ENCODE assay signal across 8 cellular contexts in the genomic region with DNA sequence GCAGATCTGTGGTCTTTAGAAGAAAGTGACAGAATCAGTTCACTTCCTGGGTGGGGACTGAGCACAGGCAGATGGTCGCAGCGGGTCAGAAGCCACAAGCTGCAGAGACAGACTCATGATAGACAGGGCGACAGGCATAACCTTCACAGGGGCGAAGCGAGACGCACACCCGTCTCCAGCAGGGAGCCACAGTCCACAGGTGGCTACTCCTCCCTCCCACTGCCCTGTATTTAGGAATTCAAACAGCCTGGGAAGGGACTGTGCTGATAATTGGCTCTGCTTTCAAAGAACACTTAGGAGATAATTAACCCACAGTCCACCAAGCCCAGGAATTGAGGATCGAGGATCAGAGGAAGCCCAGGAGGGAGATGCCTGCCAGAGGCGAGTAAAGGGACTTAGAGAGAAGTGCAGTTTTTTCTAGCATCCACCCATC. TPM values are rescaled to one million over a fixed set of nuclear protein-coding genes. Genes with fewer than 3 reads are reported as not detected.
A peak's percentile ranks its signal among the peaks of the same experiment; 100 is the strongest.
DNase-seq lines count a peak whose midpoint lies in the region; ATAC-seq and TF ChIP-seq lines count a peak whose summit lies in the region.

No MANE protein-coding gene starts in this region.

- intact Hi-C loops in lower lobe of right lung (cut with DNase I): no loop called here
- intact Hi-C loops in aorta (cut with DNase I): no loop called here

- H3K27ac ChIP-seq in Karpas-422 (ENCODE audit: low read length) (no peak overlapping the region), lower lobe of right lung (peak overlapping the region; percentile 84), aorta (ENCODE audit: low read depth in 1 of 2, low read length in 2 of 2) (peak overlapping the region; percentile 87 to 91)

- no peaks in the 10 kb centered on the region for H4K20me1 ChIP-seq in Karpas-422 (ENCODE audit: insufficient read depth, low read depth, low read length)

- H3K79me2 ChIP-seq in Karpas-422 (ENCODE audit: low read length): no peaks in the 10 kb centered on the region

- H3K27me3 ChIP-seq in Karpas-422 (ENCODE audit: low read length): no peaks in the 10 kb centered on the region
- no peaks in the 10 kb centered on the region for H3K27me3 ChIP-seq in lower lobe of right lung (ENCODE audit: low read depth)
- no peaks in the 10 kb centered on the region for H3K27me3 ChIP-seq in aorta (ENCODE audit: control insufficient read depth in 1 of 2, insufficient read depth in 2 of 2, low read length in 1 of 2)

- H3K4me1 Mint-ChIP-seq in activated T-cell treated with anti-CD3 and anti-CD28 coated beads, Interleukin-2, amount 50 U/mL, for 24 hours (ENCODE audit: low read depth): peaks cover 24% of the 10 kb centered on the region

- peak overlapping the region; percentile 26 for H3K4me2 ChIP-seq in Karpas-422 (ENCODE audit: low read depth, low read length, poor library complexity, severe bottlenecking)

- H2AFZ ChIP-seq in Karpas-422 (ENCODE audit: low read length): no peak overlapping the region

- 42 to 44% methylated on average over 9 of the region's 9 CpGs for WGBS in aorta, 2 donors

- H3K4me3 Mint-ChIP-seq in activated T-cell treated with anti-CD3 and anti-CD28 coated beads, Interleukin-2, amount 50 U/mL, for 24 hours: peak overlapping the region; percentile 61

- H3K4me3 ChIP-seq in Karpas-422 (ENCODE audit: low read length): no peak overlapping the region
- peak overlapping the region; percentile 31 for H3K4me3 ChIP-seq in lower lobe of right lung
- no peak overlapping the region for H3K4me3 ChIP-seq in aorta (ENCODE audit: low read length in 2 of 2)

- TF ChIP-seq CTCF in lower lobe of right lung (IDR thresholded peaks at IDR 0.05): no peak

- DNase-seq in activated T-cell treated with anti-CD3 and anti-CD28 coated beads, Interleukin-2, amount 50 U/mL, for 1 hour: peak; percentile 47
- DNase-seq in activated T-cell treated with anti-CD3 and anti-CD28 coated beads for 4 hours (no peak), Karpas-422 (no peak), lower lobe of right lung (no peak), aorta (no peak), amygdala (lab: John Stamatoyannopoulos, UW) (no peak)
- DNase-seq in activated T-cell treated with anti-CD3 and anti-CD28 coated beads, Interleukin-2, amount 50 U/mL, for 24 hours: peak; percentile 46

- H3K9me2 ChIP-seq in Karpas-422 (replicated peaks; ENCODE audit: insufficient read depth, low read length): no peaks in the 10 kb centered on the region

- ATAC-seq in lower lobe of right lung: peak; percentile 16 to 27
- ATAC-seq in aorta (ENCODE audit: low FRiP score): peak; percentile 13
- ATAC-seq in HG03457 (IDR thresholded peaks at IDR 0.05; ENCODE audit: unreplicated experiment): no peak

- H3K9me3 ChIP-seq in Karpas-422 (ENCODE audit: low read length) (no peaks in the 10 kb centered on the region), lower lobe of right lung (no peaks in the 10 kb centered on the region), aorta (ENCODE audit: control insufficient read depth, low read length) (no peaks in the 10 kb centered on the region)

- H3K9me3 Mint-ChIP-seq in activated T-cell treated with anti-CD3 and anti-CD28 coated beads, Interleukin-2, amount 50 U/mL, for 24 hours: no peaks in the 10 kb centered on the region

- no peak overlapping the region for H3K9ac ChIP-seq in Karpas-422 (ENCODE audit: low read length)

- H3K4me1 ChIP-seq in Karpas-422 (ENCODE audit: low read length) (peaks cover 20% of the 10 kb centered on the region), lower lobe of right lung (peaks cover 50% of the 10 kb centered on the region), aorta (ENCODE audit: control insufficient read depth in 1 of 2, insufficient read depth in 2 of 2, low read length in 2 of 2) (peaks cover 0 to 3% of the 10 kb centered on the region in 2 donors)

- H3K36me3 ChIP-seq in Karpas-422 (ENCODE audit: insufficient read depth, low read length) (no peaks in the 10 kb centered on the region), lower lobe of right lung (no peaks in the 10 kb centered on the region), aorta (ENCODE audit: control insufficient read depth in 1 of 2, insufficient read depth in 2 of 2, low read length in 1 of 2) (no peaks in the 10 kb centered on the region)

- no peaks in the 10 kb centered on the region for H3K36me3 Mint-ChIP-seq in activated T-cell treated with anti-CD3 and anti-CD28 coated beads, Interleukin-2, amount 50 U/mL, for 24 hours (ENCODE audit: low read depth)

- H3K27me3 Mint-ChIP-seq in activated T-cell treated with anti-CD3 and anti-CD28 coated beads, Interleukin-2, amount 50 U/mL, for 24 hours: peaks cover 3% of the 10 kb centered on the region

- peak overlapping the region; percentile 48 for H3K27ac Mint-ChIP-seq in activated T-cell treated with anti-CD3 and anti-CD28 coated beads, Interleukin-2, amount 50 U/mL, for 24 hours

RNA-seq across cellular contexts. Expression of gene RFX2, which starts 23.2 kb away (rescaled TPM):
- total RNA-seq in Karpas-422 (2014; rRNA removed; shearing (Covaris generic); ENCODE audit: low replicate concordance): 6.4 and 23.7 TPM in 2 replicates
- 20.9 TPM for total RNA-seq in lower lobe of right lung
- 10 to 100 TPM; 16.6 to 26.1 TPM for total RNA-seq in aorta
- 10 to 100 TPM in 1 of 2 donors, 1 to 10 TPM in 1; 6.5 to 12.6 TPM for polyA plus RNA-seq in aorta

RNA-seq across cellular contexts. Expression of gene ACSBG2, which starts 48.4 kb away (rescaled TPM):
- total RNA-seq in Karpas-422 (2014; rRNA removed; shearing (Covaris generic); ENCODE audit: low replicate concordance): 1.2 TPM in 1 of 2 replicates, not detected in the other
- 0.30 TPM for total RNA-seq in lower lobe of right lung
- not detected for total RNA-seq in aorta
- 1 to 10 TPM in 1 of 2 donors, not detected in 1; 1.5 TPM for polyA plus RNA-seq in aorta

Comparison
In these comparisons a context has a peak if more than half of its experiments do, and no peak if none do; other contexts are left out.
1. DNase-seq: peak in activated T-cell treated with anti-CD3 and anti-CD28 coated beads, Interleukin-2, amount 50 U/mL, for 1 hour (single experiment) and activated T-cell treated with anti-CD3 and anti-CD28 coated beads, Interleukin-2, amount 50 U/mL, for 24 hours (single experiment); none in activated T-cell treated with anti-CD3 and anti-CD28 coated beads for 4 hours (single experiment), Karpas-422 (single experiment), lower lobe of right lung (single experiment), aorta (0 of 2) and amygdala (0 of 56).